2 cellular contexts compared by ENCODE assay signal in genomic region chr12:10557329-10557728, GRCh38.
TF ChIP-seq lines count a peak whose summit lies in the region.

No MANE protein-coding gene starts in this region.

TF ChIP-seq in GM23338, 12 proteins besides CTCF, POLR2A, EP300 and RAD21:
- TF ChIP-seq STAT1 (IDR thresholded peaks at IDR 0.05; ENCODE audit: unreplicated experiment): no peak

TF ChIP-seq in HepG2, 621 proteins besides CTCF, POLR2A, EP300 and RAD21:
- TF ChIP-seq ZFY (CRISPR knock-in tag; IDR thresholded peaks at IDR 0.05) (no peak), SNAPC2 (CRISPR knock-in tag; IDR thresholded peaks at IDR 0.05) (no peak), HDAC6 (IDR thresholded peaks at IDR 0.05; ENCODE audit: low read depth, low read length) (no peak), HMGA1 (CRISPR knock-in tag; conservative IDR thresholded peaks at IDR 0.05) (no peak), HOXD1 (CRISPR knock-in tag; IDR thresholded peaks at IDR 0.05) (no peak), ZNF570 (CRISPR knock-in tag; IDR thresholded peaks at IDR 0.05; ENCODE audit: borderline replicate concordance) (no peak), PHF5A (CRISPR knock-in tag; IDR thresholded peaks at IDR 0.05; ENCODE audit: low read depth, unreplicated experiment) (no peak), FLYWCH1 (CRISPR knock-in tag; IDR thresholded peaks at IDR 0.05) (no peak), MTA3 (CRISPR knock-in tag; IDR thresholded peaks at IDR 0.05) (no peak), ZNF710 (CRISPR knock-in tag; IDR thresholded peaks at IDR 0.05; ENCODE audit: borderline replicate concordance) (no peak), TEAD3 (CRISPR knock-in tag; optimal IDR thresholded peaks at IDR 0.05; ENCODE audit: borderline replicate concordance) (no peak), GLI4 (CRISPR knock-in tag; IDR thresholded peaks at IDR 0.05; ENCODE audit: borderline replicate concordance) (no peak)
- TF ChIP-seq, protein P1, sequence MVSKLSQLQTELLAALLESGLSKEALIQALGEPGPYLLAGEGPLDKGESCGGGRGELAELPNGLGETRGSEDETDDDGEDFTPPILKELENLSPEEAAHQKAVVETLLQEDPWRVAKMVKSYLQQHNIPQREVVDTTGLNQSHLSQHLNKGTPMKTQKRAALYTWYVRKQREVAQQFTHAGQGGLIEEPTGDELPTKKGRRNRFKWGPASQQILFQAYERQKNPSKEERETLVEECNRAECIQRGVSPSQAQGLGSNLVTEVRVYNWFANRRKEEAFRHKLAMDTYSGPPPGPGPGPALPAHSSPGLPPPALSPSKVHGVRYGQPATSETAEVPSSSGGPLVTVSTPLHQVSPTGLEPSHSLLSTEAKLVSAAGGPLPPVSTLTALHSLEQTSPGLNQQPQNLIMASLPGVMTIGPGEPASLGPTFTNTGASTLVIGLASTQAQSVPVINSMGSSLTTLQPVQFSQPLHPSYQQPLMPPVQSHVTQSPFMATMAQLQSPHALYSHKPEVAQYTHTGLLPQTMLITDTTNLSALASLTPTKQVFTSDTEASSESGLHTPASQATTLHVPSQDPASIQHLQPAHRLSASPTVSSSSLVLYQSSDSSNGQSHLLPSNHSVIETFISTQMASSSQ (IDR thresholded peaks at IDR 0.05; ENCODE audit: low read depth): no peak
- TF ChIP-seq, protein P1 (CRISPR knock-in tag; IDR thresholded peaks at IDR 0.05; ENCODE audit: borderline replicate concordance): no peak
TF ChIP-seq in HepG2: peak in this region for 0.
